ENCODE assay signal across 1 cellular context in the genomic region with DNA sequence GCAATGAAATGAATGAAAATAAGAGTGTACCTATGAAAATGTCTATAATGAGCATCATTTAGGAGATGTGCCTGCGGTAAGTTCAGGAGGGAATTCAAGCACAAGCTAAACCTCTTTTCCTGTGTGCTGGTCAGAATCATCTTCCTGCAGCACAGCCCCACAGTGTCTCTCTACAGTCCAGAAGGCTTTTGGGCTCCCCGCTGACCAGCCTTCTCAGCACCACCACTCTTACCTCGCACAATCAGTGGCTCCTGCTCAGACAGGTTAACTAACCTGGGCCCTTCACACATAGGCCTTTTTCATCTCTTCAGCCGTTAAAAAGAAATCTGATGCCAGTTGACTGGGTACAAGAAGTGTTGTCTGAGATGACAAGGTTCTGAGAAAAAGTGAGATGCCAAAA.
TF ChIP-seq lines count a peak whose summit lies in the region.

No MANE protein-coding gene starts in this region.

TF ChIP-seq in GM23338, 12 proteins besides CTCF, POLR2A, EP300 and RAD21 (continued from another document):
- TF ChIP-seq, protein P1, sequence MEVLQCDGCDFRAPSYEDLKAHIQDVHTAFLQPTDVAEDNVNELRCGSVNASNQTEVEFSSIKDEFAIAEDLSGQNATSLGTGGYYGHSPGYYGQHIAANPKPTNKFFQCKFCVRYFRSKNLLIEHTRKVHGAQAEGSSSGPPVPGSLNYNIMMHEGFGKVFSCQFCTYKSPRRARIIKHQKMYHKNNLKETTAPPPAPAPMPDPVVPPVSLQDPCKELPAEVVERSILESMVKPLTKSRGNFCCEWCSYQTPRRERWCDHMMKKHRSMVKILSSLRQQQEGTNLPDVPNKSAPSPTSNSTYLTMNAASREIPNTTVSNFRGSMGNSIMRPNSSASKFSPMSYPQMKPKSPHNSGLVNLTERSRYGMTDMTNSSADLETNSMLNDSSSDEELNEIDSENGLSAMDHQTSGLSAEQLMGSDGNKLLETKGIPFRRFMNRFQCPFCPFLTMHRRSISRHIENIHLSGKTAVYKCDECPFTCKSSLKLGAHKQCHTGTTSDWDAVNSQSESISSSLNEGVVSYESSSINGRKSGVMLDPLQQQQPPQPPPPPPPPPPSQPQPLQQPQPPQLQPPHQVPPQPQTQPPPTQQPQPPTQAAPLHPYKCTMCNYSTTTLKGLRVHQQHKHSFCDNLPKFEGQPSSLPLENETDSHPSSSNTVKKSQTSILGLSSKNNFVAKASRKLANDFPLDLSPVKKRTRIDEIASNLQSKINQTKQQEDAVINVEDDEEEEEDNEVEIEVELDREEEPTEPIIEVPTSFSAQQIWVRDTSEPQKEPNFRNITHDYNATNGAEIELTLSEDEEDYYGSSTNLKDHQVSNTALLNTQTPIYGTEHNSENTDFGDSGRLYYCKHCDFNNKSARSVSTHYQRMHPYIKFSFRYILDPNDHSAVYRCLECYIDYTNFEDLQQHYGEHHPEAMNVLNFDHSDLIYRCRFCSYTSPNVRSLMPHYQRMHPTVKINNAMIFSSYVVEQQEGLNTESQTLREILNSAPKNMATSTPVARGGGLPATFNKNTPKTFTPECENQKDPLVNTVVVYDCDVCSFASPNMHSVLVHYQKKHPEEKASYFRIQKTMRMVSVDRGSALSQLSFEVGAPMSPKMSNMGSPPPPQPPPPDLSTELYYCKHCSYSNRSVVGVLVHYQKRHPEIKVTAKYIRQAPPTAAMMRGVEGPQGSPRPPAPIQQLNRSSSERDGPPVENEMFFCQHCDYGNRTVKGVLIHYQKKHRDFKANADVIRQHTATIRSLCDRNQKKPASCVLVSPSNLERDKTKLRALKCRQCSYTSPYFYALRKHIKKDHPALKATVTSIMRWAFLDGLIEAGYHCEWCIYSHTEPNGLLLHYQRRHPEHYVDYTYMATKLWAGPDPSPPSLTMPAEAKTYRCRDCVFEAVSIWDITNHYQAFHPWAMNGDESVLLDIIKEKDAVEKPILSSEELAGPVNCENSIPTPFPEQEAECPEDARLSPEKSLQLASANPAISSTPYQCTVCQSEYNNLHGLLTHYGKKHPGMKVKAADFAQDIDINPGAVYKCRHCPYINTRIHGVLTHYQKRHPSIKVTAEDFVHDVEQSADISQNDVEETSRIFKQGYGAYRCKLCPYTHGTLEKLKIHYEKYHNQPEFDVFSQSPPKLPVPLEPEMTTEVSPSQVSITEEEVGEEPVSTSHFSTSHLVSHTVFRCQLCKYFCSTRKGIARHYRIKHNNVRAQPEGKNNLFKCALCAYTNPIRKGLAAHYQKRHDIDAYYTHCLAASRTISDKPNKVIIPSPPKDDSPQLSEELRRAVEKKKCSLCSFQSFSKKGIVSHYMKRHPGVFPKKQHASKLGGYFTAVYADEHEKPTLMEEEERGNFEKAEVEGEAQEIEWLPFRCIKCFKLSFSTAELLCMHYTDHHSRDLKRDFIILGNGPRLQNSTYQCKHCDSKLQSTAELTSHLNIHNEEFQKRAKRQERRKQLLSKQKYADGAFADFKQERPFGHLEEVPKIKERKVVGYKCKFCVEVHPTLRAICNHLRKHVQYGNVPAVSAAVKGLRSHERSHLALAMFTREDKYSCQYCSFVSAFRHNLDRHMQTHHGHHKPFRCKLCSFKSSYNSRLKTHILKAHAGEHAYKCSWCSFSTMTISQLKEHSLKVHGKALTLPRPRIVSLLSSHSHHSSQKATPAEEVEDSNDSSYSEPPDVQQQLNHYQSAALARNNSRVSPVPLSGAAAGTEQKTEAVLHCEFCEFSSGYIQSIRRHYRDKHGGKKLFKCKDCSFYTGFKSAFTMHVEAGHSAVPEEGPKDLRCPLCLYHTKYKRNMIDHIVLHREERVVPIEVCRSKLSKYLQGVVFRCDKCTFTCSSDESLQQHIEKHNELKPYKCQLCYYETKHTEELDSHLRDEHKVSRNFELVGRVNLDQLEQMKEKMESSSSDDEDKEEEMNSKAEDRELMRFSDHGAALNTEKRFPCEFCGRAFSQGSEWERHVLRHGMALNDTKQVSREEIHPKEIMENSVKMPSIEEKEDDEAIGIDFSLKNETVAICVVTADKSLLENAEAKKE (CRISPR knock-in tag; IDR thresholded peaks at IDR 0.05), result no peak
- TF ChIP-seq ZNF114 (CRISPR knock-in tag; IDR thresholded peaks at IDR 0.05) (no peak), CREB1 (CRISPR knock-in tag; IDR thresholded peaks at IDR 0.05; ENCODE audit: low read depth) (no peak), EZH2phosphoT487 (IDR thresholded peaks at IDR 0.05; ENCODE audit: unreplicated experiment) (no peak), JUNB (IDR thresholded peaks at IDR 0.05; ENCODE audit: unreplicated experiment) (no peak), ZNF331 (CRISPR knock-in tag; IDR thresholded peaks at IDR 0.05; ENCODE audit: low read depth) (no peak), EZH2 (IDR thresholded peaks at IDR 0.05; ENCODE audit: low read depth, unreplicated experiment) (no peak), POLR2AphosphoS5 (IDR thresholded peaks at IDR 0.05; ENCODE audit: low read depth) (no peak), NANOG (IDR thresholded peaks at IDR 0.05; ENCODE audit: borderline replicate concordance) (no peak)
- TF ChIP-seq, protein P2, sequence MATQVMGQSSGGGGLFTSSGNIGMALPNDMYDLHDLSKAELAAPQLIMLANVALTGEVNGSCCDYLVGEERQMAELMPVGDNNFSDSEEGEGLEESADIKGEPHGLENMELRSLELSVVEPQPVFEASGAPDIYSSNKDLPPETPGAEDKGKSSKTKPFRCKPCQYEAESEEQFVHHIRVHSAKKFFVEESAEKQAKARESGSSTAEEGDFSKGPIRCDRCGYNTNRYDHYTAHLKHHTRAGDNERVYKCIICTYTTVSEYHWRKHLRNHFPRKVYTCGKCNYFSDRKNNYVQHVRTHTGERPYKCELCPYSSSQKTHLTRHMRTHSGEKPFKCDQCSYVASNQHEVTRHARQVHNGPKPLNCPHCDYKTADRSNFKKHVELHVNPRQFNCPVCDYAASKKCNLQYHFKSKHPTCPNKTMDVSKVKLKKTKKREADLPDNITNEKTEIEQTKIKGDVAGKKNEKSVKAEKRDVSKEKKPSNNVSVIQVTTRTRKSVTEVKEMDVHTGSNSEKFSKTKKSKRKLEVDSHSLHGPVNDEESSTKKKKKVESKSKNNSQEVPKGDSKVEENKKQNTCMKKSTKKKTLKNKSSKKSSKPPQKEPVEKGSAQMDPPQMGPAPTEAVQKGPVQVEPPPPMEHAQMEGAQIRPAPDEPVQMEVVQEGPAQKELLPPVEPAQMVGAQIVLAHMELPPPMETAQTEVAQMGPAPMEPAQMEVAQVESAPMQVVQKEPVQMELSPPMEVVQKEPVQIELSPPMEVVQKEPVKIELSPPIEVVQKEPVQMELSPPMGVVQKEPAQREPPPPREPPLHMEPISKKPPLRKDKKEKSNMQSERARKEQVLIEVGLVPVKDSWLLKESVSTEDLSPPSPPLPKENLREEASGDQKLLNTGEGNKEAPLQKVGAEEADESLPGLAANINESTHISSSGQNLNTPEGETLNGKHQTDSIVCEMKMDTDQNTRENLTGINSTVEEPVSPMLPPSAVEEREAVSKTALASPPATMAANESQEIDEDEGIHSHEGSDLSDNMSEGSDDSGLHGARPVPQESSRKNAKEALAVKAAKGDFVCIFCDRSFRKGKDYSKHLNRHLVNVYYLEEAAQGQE (IDR thresholded peaks at IDR 0.05; ENCODE audit: unreplicated experiment), result no peak
- TF ChIP-seq, protein P3, sequence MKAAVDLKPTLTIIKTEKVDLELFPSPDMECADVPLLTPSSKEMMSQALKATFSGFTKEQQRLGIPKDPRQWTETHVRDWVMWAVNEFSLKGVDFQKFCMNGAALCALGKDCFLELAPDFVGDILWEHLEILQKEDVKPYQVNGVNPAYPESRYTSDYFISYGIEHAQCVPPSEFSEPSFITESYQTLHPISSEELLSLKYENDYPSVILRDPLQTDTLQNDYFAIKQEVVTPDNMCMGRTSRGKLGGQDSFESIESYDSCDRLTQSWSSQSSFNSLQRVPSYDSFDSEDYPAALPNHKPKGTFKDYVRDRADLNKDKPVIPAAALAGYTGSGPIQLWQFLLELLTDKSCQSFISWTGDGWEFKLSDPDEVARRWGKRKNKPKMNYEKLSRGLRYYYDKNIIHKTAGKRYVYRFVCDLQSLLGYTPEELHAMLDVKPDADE (IDR thresholded peaks at IDR 0.05), result no peak
